Comparison of ENCODE assay signal across 17 cellular contexts in genomic region chr1:164783778-164784555, GRCh38.
A peak's percentile ranks its signal among the peaks of the same experiment; 100 is the strongest.
DNase-seq lines count a peak whose midpoint lies in the region; ATAC-seq and TF ChIP-seq lines count a peak whose summit lies in the region.
"Had no signal": no experiment of that assay in that cellular context is flagged by ENCODE, and none has a peak within 500 bp of the region (broad histone marks: within the 10 kb centered on the region; RNA-seq: fewer than 3 reads in every experiment).

No MANE protein-coding gene starts in this region.

- DNase-seq in NCI-H446 (lab: John Stamatoyannopoulos, UW), result peak; percentile 83 to 96
- DNase-seq in choroid plexus epithelial cell (ENCODE audit: low read depth), result peak; percentile 82
- peak; percentile 73 for DNase-seq in iris pigment epithelial cell (ENCODE audit: low read depth)
- DNase-seq in tibial artery, result no peak
- no peak for DNase-seq in NCI-H510A treated with DMSO at 0.1 percent for 48 hours (lab: John Stamatoyannopoulos, UW)
- DNase-seq: activated CD8-positive, alpha-beta T cell treated with anti-CD3 and anti-CD28 coated beads for 36 hours; activated naive CD4-positive, alpha-beta T cell treated with anti-CD3 and anti-CD28 coated beads, Interleukin-2, amount 10 ng/mL, durations not matched to agents 7 days and 5 days; activated T-cell treated with anti-CD3 and anti-CD28 coated beads, Interleukin-2, amount 50 U/mL, for 4 hours; brain microvascular endothelial cell; KG1; NCI-H2081 treated with DMSO at 0.1 percent for 48 hours; T-helper 2 cell; WERI-Rb-1 had no signal

- TF ChIP-seq CTCF in choroid plexus epithelial cell (conservative IDR thresholded peaks at IDR 0.05; ENCODE audit: low read depth, low read length), result no peak
- no peak for TF ChIP-seq CTCF in tibial artery (IDR thresholded peaks at IDR 0.05)

- H3K4me3 ChIP-seq in choroid plexus epithelial cell (ENCODE audit: low read depth, low read length) (no peak overlapping the region), tibial artery (no peak overlapping the region)
- H3K4me3 ChIP-seq: upper lobe of left lung had no signal

- no peaks in the 10 kb centered on the region for H3K36me3 ChIP-seq in tibial artery
- H3K36me3 ChIP-seq: brain microvascular endothelial cell, upper lobe of left lung, WERI-Rb-1 had no signal

- no peaks in the 10 kb centered on the region for H3K9me3 ChIP-seq in tibial artery
- H3K9me3 ChIP-seq: upper lobe of left lung had no signal

- peaks cover 0 to 69% (median 52%) of the 10 kb centered on the region in 4 donors for H3K4me1 ChIP-seq in tibial artery

- intact Hi-C loops in tibial artery (cut with DNase I; ENCODE audit: low total_unique reads), result loop anchor here (10.0 kb wide), 1 partner anchor 149 kb away; no protein-coding TSS in a partner anchor

- H3K27ac ChIP-seq in tibial artery, result peak overlapping the region; percentile 37 to 44
- H3K27ac ChIP-seq: brain microvascular endothelial cell, WERI-Rb-1 had no signal

- H3K27me3 ChIP-seq in tibial artery, result no peaks in the 10 kb centered on the region
- H3K27me3 ChIP-seq: brain microvascular endothelial cell, upper lobe of left lung had no signal

- ATAC-seq in HG02840 (IDR thresholded peaks at IDR 0.05; ENCODE audit: low FRiP score, unreplicated experiment), result no peak
- ATAC-seq in HG03045 (IDR thresholded peaks at IDR 0.05; ENCODE audit: unreplicated experiment), result no peak
- ATAC-seq: activated CD8-positive, alpha-beta T cell treated with anti-CD3 and anti-CD28 coated beads for 36 hours; activated T-cell treated with anti-CD3 and anti-CD28 coated beads, Interleukin-2, amount 50 U/mL, for 4 hours; stimulated activated effector memory CD8-positive, alpha-beta T cell treated with anti-CD3 and anti-CD28 coated beads, Interleukin-12 subunit alpha, Interleukin-12 subunit beta, amount 100 ng/mL, for 72 hours had no signal

Comparison
In these comparisons a context has a peak if more than half of its experiments do, and no peak if none do; other contexts are left out.
1. DNase-seq: peak in NCI-H446 (2 of 2), choroid plexus epithelial cell (single experiment) and iris pigment epithelial cell (single experiment); none in tibial artery (0 of 2) and NCI-H510A treated with DMSO at 0.1 percent for 48 hours (single experiment).